Comparison of ENCODE assay signal across 22 cellular contexts in genomic region chr2:101841679-101842327, GRCh38.
DNase-seq lines count a peak whose midpoint lies in the region; ATAC-seq and TF ChIP-seq lines count a peak whose summit lies in the region.
"Had no signal": no experiment of that assay in that cellular context is flagged by ENCODE, and none has a peak within 500 bp of the region (broad histone marks: within the 10 kb centered on the region; RNA-seq: fewer than 3 reads in every experiment).

No MANE protein-coding gene starts in this region.

- H3K4me3 Mint-ChIP-seq in CD4-positive, CD25-positive, alpha-beta regulatory T cell = no peak overlapping the region
- H3K4me3 Mint-ChIP-seq in Caco-2 (ENCODE audit: unreplicated experiment) (no peak overlapping the region), nephron progenitor cell (no peak overlapping the region)

- H3K27ac ChIP-seq in CD4-positive, CD25-positive, alpha-beta regulatory T cell (ENCODE audit: insufficient read depth, low read length, poor library complexity, severe bottlenecking) = no peak overlapping the region
- peak overlapping the region; percentile 51 for H3K27ac ChIP-seq in cingulate gyrus (ENCODE audit: low read depth, low read length)
- H3K27ac ChIP-seq: SJSA1, testis had no signal

- peak overlapping the region in 2 of 3 donors; percentile 19 to 32 for H3K27ac Mint-ChIP-seq in CD4-positive, CD25-positive, alpha-beta regulatory T cell
- peak overlapping the region; percentile 3 for H3K27ac Mint-ChIP-seq in Caco-2 (ENCODE audit: unreplicated experiment)
- H3K27ac Mint-ChIP-seq in nephron progenitor cell = peak overlapping the region; percentile 67

- H3K27me3 Mint-ChIP-seq in CD4-positive, CD25-positive, alpha-beta regulatory T cell = no peaks in the 10 kb centered on the region
- no peaks in the 10 kb centered on the region for H3K27me3 Mint-ChIP-seq in Caco-2 (ENCODE audit: insufficient read depth, unreplicated experiment)
- no peaks in the 10 kb centered on the region for H3K27me3 Mint-ChIP-seq in nephron progenitor cell (ENCODE audit: low read depth, poor library complexity)

- intact Hi-C loops in Caco-2 (cut with micrococcal nuclease; ENCODE audit: unreplicated experiment) = no loop called here

- H3K9me3 ChIP-seq in CD4-positive, CD25-positive, alpha-beta regulatory T cell (ENCODE audit: control insufficient read depth in 2 of 2, low read length in 2 of 2) = no peaks in the 10 kb centered on the region
- no peaks in the 10 kb centered on the region for H3K9me3 ChIP-seq in Caco-2
- H3K9me3 ChIP-seq: BE2C, SJSA1, testis had no signal

- no TSS peak for BruUV-seq in Caco-2 (replicated peaks; lab: Mats Ljungman, UMichigan)

- no peaks in the 10 kb centered on the region for H3K9me3 Mint-ChIP-seq in CD4-positive, CD25-positive, alpha-beta regulatory T cell
- H3K9me3 Mint-ChIP-seq in Caco-2 (ENCODE audit: unreplicated experiment) (no peaks in the 10 kb centered on the region), nephron progenitor cell (no peaks in the 10 kb centered on the region)

- POLR2A ChIA-PET in Caco-2 (lab: Charles Lee) = no interaction called here

- H3K36me3 Mint-ChIP-seq in CD4-positive, CD25-positive, alpha-beta regulatory T cell = peaks cover 51% of the 10 kb centered on the region
- peaks cover 96% of the 10 kb centered on the region for H3K36me3 Mint-ChIP-seq in Caco-2 (ENCODE audit: insufficient read depth, unreplicated experiment)
- H3K36me3 Mint-ChIP-seq in nephron progenitor cell (ENCODE audit: low read depth) = peaks cover 85% of the 10 kb centered on the region

- ATAC-seq in CD4-positive, CD25-positive, alpha-beta regulatory T cell (ENCODE audit: low read depth in 2 of 2) = no peak
- ATAC-seq in HG02970 (IDR thresholded peaks at IDR 0.05; ENCODE audit: low FRiP score, unreplicated experiment) = no peak
- ATAC-seq in HG03175 (IDR thresholded peaks at IDR 0.05; ENCODE audit: unreplicated experiment) = no peak
- ATAC-seq: left cardiac atrium had no signal

- H3K4me3 ChIP-seq in CD4-positive, CD25-positive, alpha-beta regulatory T cell (ENCODE audit: low read depth, low read length) = no peak overlapping the region
- no peak overlapping the region for H3K4me3 ChIP-seq in Caco-2 (ENCODE audit: low read depth, low read length)
- H3K4me3 ChIP-seq: SJSA1, testis had no signal

- H3K4me1 Mint-ChIP-seq in CD4-positive, CD25-positive, alpha-beta regulatory T cell = peaks cover 23 to 50% (median 35%) of the 10 kb centered on the region in 4 donors
- H3K4me1 Mint-ChIP-seq in Caco-2 (ENCODE audit: low read depth, unreplicated experiment) (peaks cover 14% of the 10 kb centered on the region), nephron progenitor cell (no peaks in the 10 kb centered on the region)

- CTCF ChIA-PET in Caco-2 (lab: Charles Lee) = interaction anchor here (0.7 kb wide), 1 partner anchor 23 kb away, joined by 4 read pairs; no protein-coding TSS in a partner anchor

- H3K36me3 ChIP-seq in CD4-positive, CD25-positive, alpha-beta regulatory T cell (ENCODE audit: control insufficient read depth, insufficient read depth, low read length) = peaks cover 97% of the 10 kb centered on the region
- H3K36me3 ChIP-seq in Caco-2 (ENCODE audit: control insufficient read depth, insufficient read depth, low read length) = peaks cover 2% of the 10 kb centered on the region; the same call in 1 of the 2 replicates
- H3K36me3 ChIP-seq: BE2C had no signal

- H3K4me1 ChIP-seq in CD4-positive, CD25-positive, alpha-beta regulatory T cell (ENCODE audit: control insufficient read depth, insufficient read depth, low read length, poor library complexity, severe bottlenecking) = peaks cover 11% of the 10 kb centered on the region
- H3K4me1 ChIP-seq in Caco-2 = no peaks in the 10 kb centered on the region
- H3K4me1 ChIP-seq: BE2C, testis had no signal

- DNase-seq in CD4-positive, CD25-positive, alpha-beta regulatory T cell = no peak
- DNase-seq in Caco-2 (no peak), nephron progenitor cell (no peak), NCI-H1694 treated with DMSO at 0.1 percent for 48 hours (lab: John Stamatoyannopoulos, UW) (no peak)
- DNase-seq: activated CD4-positive, alpha-beta T cell treated with anti-CD3 and anti-CD28 coated beads for 1 hour; BE2C; DMS53; GOT3; KG1; left cardiac atrium; NCI-H1048; NCI-H526 treated with DMSO at 0.1 percent for 48 hours; posterior cingulate gyrus; small intestine; stimulated activated CD4-positive, alpha-beta T cell treated with anti-CD3 and anti-CD28 coated beads, Interleukin-4, amount 100 ng/mL, for 4 hours; stimulated activated CD8-positive, alpha-beta memory T cell treated with anti-CD3 and anti-CD28 coated beads, Interleukin-4, amount 100 ng/mL, for 48 hours; T-helper 9 cell; testis had no signal

- TF ChIP-seq CTCF in Caco-2 (IDR thresholded peaks at IDR 0.05; ENCODE audit: insufficient read depth in 1 of 2, low read depth in 1 of 2, low read length in 1 of 2, severe bottlenecking in 1 of 2, unreplicated experiment in 1 of 2) (no peak), nephron progenitor cell (IDR thresholded peaks at IDR 0.05) (no peak)

- no peaks in the 10 kb centered on the region for H3K27me3 ChIP-seq in CD4-positive, CD25-positive, alpha-beta regulatory T cell (ENCODE audit: control insufficient read depth, insufficient read depth, low read length)
- H3K27me3 ChIP-seq in Caco-2 (replicated peaks; ENCODE audit: control insufficient read depth, insufficient read depth, low read length) = no peaks in the 10 kb centered on the region
- H3K27me3 ChIP-seq: BE2C, SJSA1, testis had no signal

Comparison
In these comparisons a context has a peak if more than half of its experiments do, and no peak if none do; other contexts are left out.
1. H3K27ac Mint-ChIP-seq: peak in every context shown above with its lines; median percentile 67 in nephron progenitor cell; 26 in CD4-positive, CD25-positive, alpha-beta regulatory T cell; 3 in Caco-2.